ENCODE assay signal across 1 cellular context in the genomic region with DNA sequence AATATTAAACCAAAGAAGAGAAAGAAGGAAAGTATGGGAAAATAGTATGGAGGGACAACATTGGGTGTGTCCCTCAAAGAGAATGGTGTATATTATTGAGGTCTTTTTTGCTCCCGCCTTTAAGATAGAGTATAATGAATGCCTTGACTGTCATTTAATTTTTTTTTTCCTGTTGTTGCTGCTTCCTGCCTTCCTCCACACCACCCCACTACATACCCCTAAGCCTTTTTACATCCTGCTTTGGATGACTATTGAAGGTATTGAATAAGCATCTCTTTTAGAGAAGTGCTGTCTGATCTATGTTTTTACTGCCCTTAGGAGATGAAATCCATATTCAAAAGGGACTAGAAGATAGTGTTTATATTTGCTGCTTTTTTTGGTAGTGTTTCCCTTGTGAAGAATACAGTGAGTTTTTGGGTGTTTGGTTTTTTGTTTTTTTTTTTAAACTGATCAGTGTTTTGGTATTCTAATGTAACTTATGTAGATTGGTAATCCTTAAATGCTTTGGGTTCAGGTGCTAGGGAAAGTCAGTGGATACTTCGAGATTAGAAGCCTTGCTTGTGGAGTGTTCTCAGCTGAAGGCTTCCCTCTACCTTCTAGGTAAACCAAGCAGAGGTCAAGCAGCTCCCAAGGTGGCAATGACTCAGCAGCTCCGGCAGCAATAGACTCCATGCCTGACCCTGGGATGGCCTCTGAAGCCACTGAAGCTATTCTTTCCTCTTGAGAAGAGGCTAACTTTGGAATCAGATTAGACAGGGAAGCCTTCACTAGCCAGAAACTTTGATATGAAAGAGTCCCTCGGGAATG.
TF ChIP-seq lines count a peak whose summit lies in the region.

No MANE protein-coding gene starts in this region.

TF ChIP-seq in HEK293, 187 proteins besides CTCF, POLR2A, EP300 and RAD21 (continued from another document):
- TF ChIP-seq, protein P1, sequence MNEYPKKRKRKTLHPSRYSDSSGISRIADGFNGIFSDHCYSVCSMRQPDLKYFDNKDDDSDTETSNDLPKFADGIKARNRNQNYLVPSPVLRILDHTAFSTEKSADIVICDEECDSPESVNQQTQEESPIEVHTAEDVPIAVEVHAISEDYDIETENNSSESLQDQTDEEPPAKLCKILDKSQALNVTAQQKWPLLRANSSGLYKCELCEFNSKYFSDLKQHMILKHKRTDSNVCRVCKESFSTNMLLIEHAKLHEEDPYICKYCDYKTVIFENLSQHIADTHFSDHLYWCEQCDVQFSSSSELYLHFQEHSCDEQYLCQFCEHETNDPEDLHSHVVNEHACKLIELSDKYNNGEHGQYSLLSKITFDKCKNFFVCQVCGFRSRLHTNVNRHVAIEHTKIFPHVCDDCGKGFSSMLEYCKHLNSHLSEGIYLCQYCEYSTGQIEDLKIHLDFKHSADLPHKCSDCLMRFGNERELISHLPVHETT (tag by site-specific recombination; IDR thresholded peaks at IDR 0.05), result no peak
- TF ChIP-seq, protein P2, sequence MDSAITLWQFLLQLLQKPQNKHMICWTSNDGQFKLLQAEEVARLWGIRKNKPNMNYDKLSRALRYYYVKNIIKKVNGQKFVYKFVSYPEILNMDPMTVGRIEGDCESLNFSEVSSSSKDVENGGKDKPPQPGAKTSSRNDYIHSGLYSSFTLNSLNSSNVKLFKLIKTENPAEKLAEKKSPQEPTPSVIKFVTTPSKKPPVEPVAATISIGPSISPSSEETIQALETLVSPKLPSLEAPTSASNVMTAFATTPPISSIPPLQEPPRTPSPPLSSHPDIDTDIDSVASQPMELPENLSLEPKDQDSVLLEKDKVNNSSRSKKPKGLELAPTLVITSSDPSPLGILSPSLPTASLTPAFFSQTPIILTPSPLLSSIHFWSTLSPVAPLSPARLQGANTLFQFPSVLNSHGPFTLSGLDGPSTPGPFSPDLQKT (IDR thresholded peaks at IDR 0.05; ENCODE audit: borderline replicate concordance, low read depth, low read length), result no peak
- TF ChIP-seq ZNF830 (tag by site-specific recombination; IDR thresholded peaks at IDR 0.05; ENCODE audit: low read depth), result no peak
TF ChIP-seq in HEK293: peak in this region for 4.
